ENCODE assay signal across 31 cellular contexts in genomic region chr5:44321176-44321575, GRCh38.
"Had no signal": no experiment of that assay in that cellular context is flagged by ENCODE, and none has a peak within 500 bp of the region (broad histone marks: within the 10 kb centered on the region; RNA-seq: fewer than 3 reads in every experiment).

No MANE protein-coding gene starts in this region.

- H3K4me1 Mint-ChIP-seq: activated CD4-positive, alpha-beta memory T cell treated with anti-CD3 and anti-CD28 coated beads, Interleukin-2, amount 10 ng/mL, durations not matched to agents 7 days and 5 days; activated CD4-positive, alpha-beta T cell treated with anti-CD3 and anti-CD28 coated beads for 36 hours; activated CD4-positive, alpha-beta T cell treated with anti-CD3 and anti-CD28 coated beads, Interleukin-2, amount 10 ng/mL, durations not matched to agents 7 days and 5 days; activated naive CD4-positive, alpha-beta T cell treated with anti-CD3 and anti-CD28 coated beads, Interleukin-2, amount 50 U/mL, for 24 hours; activated naive CD8-positive, alpha-beta T cell treated with anti-CD3 and anti-CD28 coated beads for 36 hours; activated naive CD8-positive, alpha-beta T cell treated with anti-CD3 and anti-CD28 coated beads, Interleukin-2, amount 50 U/mL, for 24 hours had no signal

- H3K4me3 Mint-ChIP-seq: activated CD4-positive, alpha-beta memory T cell treated with anti-CD3 and anti-CD28 coated beads, Interleukin-2, amount 10 ng/mL, durations not matched to agents 7 days and 5 days; activated CD4-positive, alpha-beta T cell treated with anti-CD3 and anti-CD28 coated beads for 36 hours; activated CD4-positive, alpha-beta T cell treated with anti-CD3 and anti-CD28 coated beads, Interleukin-2, amount 10 ng/mL, durations not matched to agents 7 days and 5 days; activated naive CD4-positive, alpha-beta T cell treated with anti-CD3 and anti-CD28 coated beads for 36 hours; activated naive CD4-positive, alpha-beta T cell treated with anti-CD3 and anti-CD28 coated beads, Interleukin-2, amount 50 U/mL, for 24 hours; activated naive CD8-positive, alpha-beta T cell treated with anti-CD3 and anti-CD28 coated beads for 36 hours; activated naive CD8-positive, alpha-beta T cell treated with anti-CD3 and anti-CD28 coated beads, Interleukin-2, amount 50 U/mL, for 24 hours; activated T-cell treated with anti-CD3 and anti-CD28 coated beads, Interleukin-2, amount 50 U/mL, for 4 hours; activated T-helper 1 cell treated with anti-CD3 and anti-CD28 coated beads, Interleukin-12 subunit alpha, Interleukin-12 subunit beta, Interleukin-2, Interleukin-4 antibody, amounts not matched to agents 30 ng/mL and 10 ng/mL and 1 ng/mL, durations not matched to agents 14 hours and 24 hours and 36 hours; dendritic cell treated with granulocyte-macrophage colony-stimulating factor and Interleukin-4, amounts not matched to agents 40 ng/mL and 50 ng/mL, for 4 days; endodermal cell had no signal

- H3K9me3 Mint-ChIP-seq: activated CD4-positive, alpha-beta memory T cell treated with anti-CD3 and anti-CD28 coated beads, Interleukin-2, amount 10 ng/mL, durations not matched to agents 7 days and 5 days; activated CD4-positive, alpha-beta T cell treated with anti-CD3 and anti-CD28 coated beads, Interleukin-2, amount 10 ng/mL, durations not matched to agents 7 days and 5 days; activated naive CD8-positive, alpha-beta T cell treated with anti-CD3 and anti-CD28 coated beads for 36 hours; activated T-helper 2 cell treated with anti-CD3 and anti-CD28 coated beads, Interferon-gamma antibody, Interleukin-2, Interleukin-4, amounts not matched to agents 10 μg/mL and 5 μg/mL and 100 μg/mL, durations not matched to agents 14 hours and 24 hours and 36 hours; dendritic cell treated with granulocyte-macrophage colony-stimulating factor and Interleukin-4, amounts not matched to agents 40 ng/mL and 50 ng/mL, for 4 days had no signal

- H3K27me3 ChIP-seq: adrenal gland, body of pancreas, cardiac muscle cell, dorsolateral prefrontal cortex, foreskin keratinocyte, gastroesophageal sphincter, heart right ventricle, hepatocyte had no signal

- H3K27ac Mint-ChIP-seq: activated CD4-positive, alpha-beta memory T cell treated with anti-CD3 and anti-CD28 coated beads, Interleukin-2, amount 10 ng/mL, durations not matched to agents 7 days and 5 days; activated CD4-positive, alpha-beta T cell treated with anti-CD3 and anti-CD28 coated beads for 36 hours; activated CD4-positive, alpha-beta T cell treated with anti-CD3 and anti-CD28 coated beads, Interleukin-2, amount 10 ng/mL, durations not matched to agents 7 days and 5 days; activated naive CD4-positive, alpha-beta T cell treated with anti-CD3 and anti-CD28 coated beads for 36 hours; activated naive CD4-positive, alpha-beta T cell treated with anti-CD3 and anti-CD28 coated beads, Interleukin-2, amount 50 U/mL, for 24 hours; activated naive CD8-positive, alpha-beta T cell treated with anti-CD3 and anti-CD28 coated beads for 36 hours; activated naive CD8-positive, alpha-beta T cell treated with anti-CD3 and anti-CD28 coated beads, Interleukin-2, amount 50 U/mL, for 24 hours; activated T-helper 1 cell treated with anti-CD3 and anti-CD28 coated beads, Interleukin-12 subunit alpha, Interleukin-12 subunit beta, Interleukin-2, Interleukin-4 antibody, amounts not matched to agents 30 ng/mL and 10 ng/mL and 1 ng/mL, durations not matched to agents 14 hours and 24 hours and 36 hours; activated T-helper 2 cell treated with anti-CD3 and anti-CD28 coated beads, Interferon-gamma antibody, Interleukin-2, Interleukin-4, amounts not matched to agents 10 μg/mL and 5 μg/mL and 100 μg/mL, durations not matched to agents 14 hours and 24 hours and 36 hours; dendritic cell treated with granulocyte-macrophage colony-stimulating factor and Interleukin-4, amounts not matched to agents 40 ng/mL and 50 ng/mL, for 4 days; endodermal cell had no signal

- DNase-seq: activated CD4-positive, alpha-beta memory T cell treated with anti-CD3 and anti-CD28 coated beads, Interleukin-2, amount 10 ng/mL, durations not matched to agents 7 days and 5 days; activated CD4-positive, alpha-beta T cell treated with anti-CD3 and anti-CD28 coated beads for 36 hours; activated CD4-positive, alpha-beta T cell treated with anti-CD3 and anti-CD28 coated beads, Interleukin-2, amount 10 ng/mL, durations not matched to agents 7 days and 5 days; activated CD4-positive, alpha-beta T cell treated with anti-CD3 and anti-CD28 coated beads, Interleukin-2, amount 50 U/mL, for 4 hours; activated CD4-positive, CD25-positive, alpha-beta regulatory T cell; activated CD4-positive, CD25-positive, alpha-beta regulatory T cell treated with anti-CD3 and anti-CD28 coated beads, Interleukin-2, amount 50 U/mL, for 72 hours; activated effector memory CD4-positive, alpha-beta T cell treated with anti-CD3 and anti-CD28 coated beads, Interleukin-2, amount 50 U/mL, for 16 hours; activated naive CD4-positive, alpha-beta T cell treated with anti-CD3 and anti-CD28 coated beads for 36 hours; activated naive CD8-positive, alpha-beta T cell treated with anti-CD3 and anti-CD28 coated beads for 36 hours; activated naive CD8-positive, alpha-beta T cell treated with anti-CD3 and anti-CD28 coated beads, Interleukin-2, amount 50 U/mL, for 24 hours; activated T-cell treated with anti-CD3 and anti-CD28 coated beads, Interleukin-2, amount 50 U/mL, for 4 hours; adrenal gland; amygdala; aorta; body of pancreas; central memory CD4-positive, alpha-beta T cell; cerebellar nuclear complex; dorsolateral prefrontal cortex; effector memory CD4-positive, alpha-beta T cell; endodermal cell; foreskin keratinocyte; heart right ventricle; T-helper 2 cell had no signal

- H3K4me3 ChIP-seq: adrenal gland, body of pancreas, cardiac muscle cell, coronary artery, dorsolateral prefrontal cortex, gastroesophageal sphincter, heart right ventricle, hepatocyte had no signal

- H3K36me3 ChIP-seq: adrenal gland, cardiac muscle cell, gastroesophageal sphincter, heart right ventricle had no signal

- H3K27me3 Mint-ChIP-seq: activated CD4-positive, alpha-beta memory T cell treated with anti-CD3 and anti-CD28 coated beads, Interleukin-2, amount 10 ng/mL, durations not matched to agents 7 days and 5 days; activated CD4-positive, alpha-beta T cell treated with anti-CD3 and anti-CD28 coated beads for 36 hours; activated CD4-positive, alpha-beta T cell treated with anti-CD3 and anti-CD28 coated beads, Interleukin-2, amount 10 ng/mL, durations not matched to agents 7 days and 5 days; activated naive CD4-positive, alpha-beta T cell treated with anti-CD3 and anti-CD28 coated beads, Interleukin-2, amount 50 U/mL, for 24 hours; activated naive CD8-positive, alpha-beta T cell treated with anti-CD3 and anti-CD28 coated beads for 36 hours; activated naive CD8-positive, alpha-beta T cell treated with anti-CD3 and anti-CD28 coated beads, Interleukin-2, amount 50 U/mL, for 24 hours; dendritic cell treated with granulocyte-macrophage colony-stimulating factor and Interleukin-4, amounts not matched to agents 40 ng/mL and 50 ng/mL, for 4 days had no signal

- H3K36me3 Mint-ChIP-seq: activated naive CD4-positive, alpha-beta T cell treated with anti-CD3 and anti-CD28 coated beads, Interleukin-2, amount 50 U/mL, for 24 hours; activated naive CD8-positive, alpha-beta T cell treated with anti-CD3 and anti-CD28 coated beads for 36 hours had no signal
